Comparison of ENCODE assay signal across 8 cellular contexts in the genomic region with DNA sequence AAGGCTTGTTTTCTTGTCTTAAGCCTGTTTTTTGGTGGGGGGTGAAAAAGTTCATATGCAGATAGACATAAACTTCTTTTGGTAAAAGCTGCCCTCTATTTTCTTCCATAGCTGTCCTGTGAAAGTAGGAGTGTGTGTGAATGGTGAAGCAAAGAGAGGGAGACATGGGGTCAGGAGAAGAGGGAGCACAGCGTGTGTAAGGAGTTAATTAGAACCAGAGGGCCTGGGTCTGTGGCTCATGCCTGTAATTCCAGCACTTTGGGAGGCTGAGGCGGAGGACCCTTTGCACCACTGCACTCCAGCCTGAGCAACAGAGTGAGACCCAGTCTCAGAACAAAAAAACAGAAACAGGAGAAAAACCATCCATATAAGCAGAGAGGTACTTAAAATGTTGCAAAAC. TPM values are rescaled to one million over a fixed set of nuclear protein-coding genes. Genes with fewer than 3 reads are reported as not detected.
DNase-seq lines count a peak whose midpoint lies in the region; ATAC-seq, FAIRE-seq and TF ChIP-seq lines count a peak whose summit lies in the region.

No MANE protein-coding gene starts in this region.

- 47% methylated on average over 2 of the region's 2 CpGs for WGBS in pancreas, 2 donors

- H3K9ac ChIP-seq in endothelial cell of umbilical vein (replicated peaks; ENCODE audit: extremely low read depth, insufficient read depth, low read length) = peak overlapping the region; percentile 99

- ATAC-seq in Panc1 (no peak), pancreas (no peak), GM21526 (IDR thresholded peaks at IDR 0.05; ENCODE audit: low FRiP score, unreplicated experiment) (no peak), esophagus mucosa (no peak)

- POLR2A ChIA-PET in Panc1 (lab: Charles Lee) (interaction anchor here (0.7 to 3.4 kb wide), 3 partner anchors 14 to 26 kb away, joined by 3 to 59 read pairs (median 3); partner anchors contain the start of gene CCNL1), endothelial cell of umbilical vein (lab: Charles Lee) (interaction anchor here (1.0 to 4.2 kb wide), 3 partner anchors 15 to 21 kb away, joined by 4 to 105 read pairs (median 6); partner anchors contain the start of gene CCNL1)

- H3K36me3 ChIP-seq in Panc1 (ENCODE audit: control insufficient read depth, insufficient read depth, low read length) = no peaks in the 10 kb centered on the region
- no peaks in the 10 kb centered on the region for H3K36me3 ChIP-seq in endothelial cell of umbilical vein (ENCODE audit: control insufficient read depth in 2 of 2, extremely low read depth in 1 of 2, insufficient read depth in 2 of 2, low read length in 2 of 2)
- H3K36me3 ChIP-seq in pancreas = no peaks in the 10 kb centered on the region

- H3K4me1 ChIP-seq in Panc1 (ENCODE audit: control insufficient read depth, insufficient read depth, low read length) = peaks cover 14% of the 10 kb centered on the region
- H3K4me1 ChIP-seq in endothelial cell of umbilical vein (ENCODE audit: control insufficient read depth, extremely low read depth, insufficient read depth, low read length) = peaks cover 16% of the 10 kb centered on the region
- peaks cover 6 to 18% (median 10%) of the 10 kb centered on the region in 3 donors for H3K4me1 ChIP-seq in pancreas

- H3K4me3 Mint-ChIP-seq in Calu3 (ENCODE audit: low read depth, unreplicated experiment) = peak overlapping the region; percentile 78

- peak overlapping the region; percentile 92 for H3K27ac Mint-ChIP-seq in Calu3 (ENCODE audit: unreplicated experiment)

- peaks cover 31% of the 10 kb centered on the region for H3K4me1 Mint-ChIP-seq in Calu3 (ENCODE audit: low read depth, unreplicated experiment)

- no peak for TF ChIP-seq POLR2A in endothelial cell of umbilical vein (IDR thresholded peaks at IDR 0.05; ENCODE audit: low read depth, low read length)

- TF ChIP-seq CTCF in Calu3 (IDR thresholded peaks at IDR 0.05; ENCODE audit: unreplicated experiment) (no peak), Panc1 (IDR thresholded peaks at IDR 0.05) (no peak), endothelial cell of umbilical vein (IDR thresholded peaks at IDR 0.05; ENCODE audit: extremely low read depth in 1 of 2, insufficient read depth in 1 of 2, low read depth in 1 of 2, low read length in 2 of 2) (no peak), pancreas (IDR thresholded peaks at IDR 0.05) (no peak)

- H3K9me3 ChIP-seq in Panc1 (ENCODE audit: control insufficient read depth, insufficient read depth, low read depth, low read length) = no peaks in the 10 kb centered on the region
- H3K9me3 ChIP-seq in endothelial cell of umbilical vein (replicated peaks; ENCODE audit: control insufficient read depth, insufficient read depth, low read length) = no peaks in the 10 kb centered on the region
- no peaks in the 10 kb centered on the region for H3K9me3 ChIP-seq in pancreas

- peak overlapping the region; percentile 96 for H3K4me2 ChIP-seq in endothelial cell of umbilical vein (ENCODE audit: insufficient read depth, low read length)

- peak overlapping the region; percentile 55 for H2AFZ ChIP-seq in endothelial cell of umbilical vein (ENCODE audit: low read depth, low read length)

- H3K27me3 Mint-ChIP-seq in Calu3 (ENCODE audit: unreplicated experiment) = no peaks in the 10 kb centered on the region

- no peaks in the 10 kb centered on the region for H4K20me1 ChIP-seq in endothelial cell of umbilical vein (replicated peaks; ENCODE audit: control insufficient read depth, extremely low read depth, insufficient read depth, low read length)

- BruUV-seq in Calu3 (replicated peaks; lab: Mats Ljungman, UMichigan) = no TSS peak
- BruUV-seq in Panc1 (replicated peaks; lab: Mats Ljungman, UMichigan) = no TSS peak
- BruUV-seq in endothelial cell of umbilical vein (replicated peaks; lab: Mats Ljungman, UMichigan) = no TSS peak

- no peak for FAIRE-seq in endothelial cell of umbilical vein (lab: Jason Lieb, UNC)
- FAIRE-seq in pancreas (lab: Jason Lieb, UNC) = no peak

- peaks cover 32% of the 10 kb centered on the region for H3K36me3 Mint-ChIP-seq in Calu3 (ENCODE audit: insufficient read depth, unreplicated experiment)

- intact Hi-C loops in Calu3 (cut with micrococcal nuclease; ENCODE audit: unreplicated experiment) (no loop called here), Panc1 (cut with micrococcal nuclease; ENCODE audit: unreplicated experiment) (no loop called here), endothelial cell of umbilical vein (cut with micrococcal nuclease) (no loop called here), pancreas (cut with DNase I) (no loop called here)

- dilution Hi-C loops in endothelial cell of umbilical vein (cut with MboI; ENCODE audit: extremely low pct_ligation_motif_present, low sequenced_read_pairs) = no loop called here

- H3K9me3 Mint-ChIP-seq in Calu3 (ENCODE audit: low read depth, unreplicated experiment) = no peaks in the 10 kb centered on the region

- H3K4me3 ChIP-seq in Panc1 (ENCODE audit: low read depth in 2 of 2, low read length in 2 of 2) (peak overlapping the region; percentile 77 to 86), endothelial cell of umbilical vein (replicated peaks in 1 of 3; ENCODE audit: insufficient read depth in 1 of 3, low read depth in 1 of 3, low read length in 3 of 3) (peak overlapping the region; percentile 37 to 97 (median 90)), pancreas (peak overlapping the region; percentile 26 to 56 (median 36))

- CTCF ChIA-PET in Calu3 (lab: Charles Lee) (interaction anchor here (0.9 to 4.8 kb wide), 3 partner anchors 13 to 26 kb away, joined by 3 to 43 read pairs (median 19); partner anchors contain the start of gene CCNL1), Panc1 (lab: Charles Lee) (no interaction called here), endothelial cell of umbilical vein (lab: Charles Lee) (interaction anchor here (0.5 to 4.8 kb wide), 8 partner anchors 13 to 397 kb away, joined by 3 to 39 read pairs (median 4); partner anchors contain the start of gene CCNL1)

- H3K27ac ChIP-seq in Panc1 (ENCODE audit: low read length) = peak overlapping the region; percentile 100
- H3K27ac ChIP-seq in endothelial cell of umbilical vein (ENCODE audit: insufficient read depth, low read depth, low read length) = peak overlapping the region; percentile 98
- peak overlapping the region; percentile 72 to 98 (median 96) for H3K27ac ChIP-seq in pancreas

- H3K9me1 ChIP-seq in endothelial cell of umbilical vein (replicated peaks; ENCODE audit: control insufficient read depth, extremely low read depth, insufficient read depth, low read length) = no peaks in the 10 kb centered on the region

- peaks cover 11% of the 10 kb centered on the region for H3K79me2 ChIP-seq in endothelial cell of umbilical vein (ENCODE audit: control insufficient read depth, insufficient read depth, low read length)

- in situ Hi-C loops in Panc1 (cut with HindIII; ENCODE audit: low pct_unique_long_range_greater_than_20kb, low sequenced_read_pairs) = no loop called here

- H3K27me3 ChIP-seq in Panc1 (ENCODE audit: control insufficient read depth, insufficient read depth, low read length) = no peaks in the 10 kb centered on the region
- H3K27me3 ChIP-seq in endothelial cell of umbilical vein (ENCODE audit: control insufficient read depth in 2 of 2, insufficient read depth in 2 of 2, low read length in 2 of 2) = no peaks in the 10 kb centered on the region
- H3K27me3 ChIP-seq in pancreas = no peaks in the 10 kb centered on the region

- DNase-seq in Calu3 (no peak), Panc1 (ENCODE audit: low read depth, low spot score) (no peak), endothelial cell of umbilical vein (ENCODE audit: low read depth, low spot score) (peak; percentile 43), pancreas (no peak), GF-D8 (lab: John Stamatoyannopoulos, UW) (no peak)
- DNase-seq in stimulated activated CD8-positive, alpha-beta memory T cell treated with anti-CD3 and anti-CD28 coated beads, Interleukin-4, amount 100 ng/mL, for 48 hours = no peak

TF ChIP-seq in endothelial cell of umbilical vein, 7 proteins besides CTCF, POLR2A, EP300 and RAD21:
- TF ChIP-seq MYC (IDR thresholded peaks at IDR 0.05; ENCODE audit: low read depth, low read length) (no peak), GATA2 (IDR thresholded peaks at IDR 0.05; ENCODE audit: insufficient read depth, insufficient read length, low read depth, low read length) (no peak), EZH2 (IDR thresholded peaks at IDR 0.05; ENCODE audit: borderline replicate concordance, low read depth, low read length, severe bottlenecking) (no peak)
- TF ChIP-seq, protein P1, sequence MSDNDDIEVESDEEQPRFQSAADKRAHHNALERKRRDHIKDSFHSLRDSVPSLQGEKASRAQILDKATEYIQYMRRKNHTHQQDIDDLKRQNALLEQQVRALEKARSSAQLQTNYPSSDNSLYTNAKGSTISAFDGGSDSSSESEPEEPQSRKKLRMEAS (IDR thresholded peaks at IDR 0.05; ENCODE audit: insufficient read depth, insufficient read length) = no peak

RNA-seq across cellular contexts. Expression of gene CCNL1, which starts 16.2 kb away (rescaled TPM):
- 291 and 303 TPM in 2 replicates for total RNA-seq in Calu3 (2022)
- total RNA-seq in Panc1 (2021; ENCODE audit: unreplicated experiment) = 118 TPM
- polyA plus RNA-seq in Panc1 (2012; ENCODE audit: insufficient read length) = 48.3 TPM
- 116 and 119 TPM in 2 replicates for total RNA-seq in endothelial cell of umbilical vein
- 133 and 137 TPM in 2 replicates for polyA plus RNA-seq in endothelial cell of umbilical vein
- 28.4 and 47.3 TPM in 2 replicates for polyA plus RNA-seq in endothelial cell of umbilical vein (2011; cell fraction: cytosol; rRNA removed)
- 1,015 and 1,126 TPM in 2 replicates for polyA plus RNA-seq in endothelial cell of umbilical vein (2011; cell fraction: nucleus; rRNA removed)
- polyA plus RNA-seq in endothelial cell of umbilical vein (2012) = 57.6 and 65.6 TPM in 2 replicates
- polyA minus RNA-seq in endothelial cell of umbilical vein = 177 and 210 TPM in 2 replicates
- polyA minus RNA-seq in endothelial cell of umbilical vein (2011; cell fraction: cytosol; rRNA and poly(A)+ RNA removed) = 46.1 TPM
- 995 and 1,041 TPM in 2 replicates for polyA minus RNA-seq in endothelial cell of umbilical vein (2011; cell fraction: nucleus; rRNA and poly(A)+ RNA removed)
- 10 to 100 TPM; 30.2 to 77.9 (median 40.3) TPM for total RNA-seq in pancreas
- 100 to 1,000 TPM in 1 of 2 donors, 10 to 100 TPM in 1; 67.9 to 149 TPM for polyA plus RNA-seq in pancreas
- total RNA-seq in esophagus mucosa = 59.5 TPM

Comparison
In these comparisons a context has a peak if more than half of its experiments do, and no peak if none do; other contexts are left out.
1. H3K4me3 ChIP-seq: peak in every context shown above with its lines; median percentile 90 in endothelial cell of umbilical vein; 82 in Panc1; 36 in pancreas.